19 cellular contexts compared by ENCODE assay signal in the genomic region with DNA sequence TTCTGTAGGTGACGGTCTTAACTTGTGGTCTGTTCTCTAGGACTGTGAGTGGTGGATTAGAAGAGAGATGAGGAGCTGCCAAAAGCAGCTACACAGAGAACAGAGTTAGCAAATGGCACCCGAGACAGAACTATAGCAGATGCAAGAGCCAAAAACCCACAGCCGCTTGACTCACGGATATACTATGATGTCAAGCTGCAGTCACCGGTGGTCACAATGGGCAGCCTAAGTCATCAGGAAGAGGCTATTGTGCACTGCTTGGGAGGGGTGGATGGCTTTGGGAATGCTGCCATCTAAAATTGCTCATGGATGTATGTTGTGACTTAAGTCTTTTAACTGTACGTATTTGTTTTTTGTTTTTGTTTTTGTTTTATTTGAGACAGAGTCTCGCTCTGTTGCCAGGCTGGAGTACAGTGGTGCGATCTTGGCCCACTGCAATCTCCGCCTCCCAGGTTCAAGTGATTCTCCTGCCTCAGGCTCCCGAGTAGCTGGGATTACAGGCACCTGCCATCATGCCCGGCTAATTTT. TPM values are rescaled to one million over a fixed set of nuclear protein-coding genes. Genes with fewer than 3 reads are reported as not detected.
A peak's percentile ranks its signal among the peaks of the same experiment; 100 is the strongest.
DNase-seq lines count a peak whose midpoint lies in the region; ATAC-seq, FAIRE-seq and TF ChIP-seq lines count a peak whose summit lies in the region.
"Had no signal": no experiment of that assay in that cellular context is flagged by ENCODE, and none has a peak within 500 bp of the region (broad histone marks: within the 10 kb centered on the region; RNA-seq: fewer than 3 reads in every experiment).

A gene (minus strand): TSS at position 192 of the 528 bp plus-strand sequence. CDS start 308 bp downstream, outside the sequence.

- TF ChIP-seq EP300 in HepG2 (IDR thresholded peaks at IDR 0.05; ENCODE audit: low read depth in 2 of 2, low read length in 2 of 2) (no peak), HepG2 (CRISPR knock-in tag; IDR thresholded peaks at IDR 0.05; ENCODE audit: borderline replicate concordance) (no peak)

- POLR2A ChIA-PET in HepG2 (lab: Yijun Ruan, JAX) = interaction anchor here (1.5 kb wide), 1 partner anchor 269 kb away, joined by 4 read pairs; a partner anchor contains a TSS

- H3K79me2 ChIP-seq in HepG2 (ENCODE audit: insufficient read depth, low read length) = no peaks in the 10 kb centered on the region

- ATAC-seq in HepG2 = no peak
- no peak for ATAC-seq in right lobe of liver
- ATAC-seq in GM21786 (IDR thresholded peaks at IDR 0.05; ENCODE audit: unreplicated experiment) = no peak
- ATAC-seq: SK-N-SH treated with all-trans-retinoic acid at 6 μM for 48 hours; stimulated activated naive CD8-positive, alpha-beta T cell treated with anti-CD3 and anti-CD28 coated beads, Interleukin-15, amount 100 ng/mL, for 72 hours had no signal

- H3K36me3 ChIP-seq in HepG2 (replicated peaks in 1 of 2; ENCODE audit: control insufficient read depth in 1 of 2, insufficient read depth in 2 of 2, low read length in 2 of 2) (no peaks in the 10 kb centered on the region), right lobe of liver (no peaks in the 10 kb centered on the region)
- H3K36me3 ChIP-seq: vagina, WERI-Rb-1 had no signal

- H4K20me1 ChIP-seq in HepG2 (ENCODE audit: insufficient read depth, low read length) = no peaks in the 10 kb centered on the region

- BruUV-seq in HepG2 (replicated peaks; lab: Mats Ljungman, UMichigan) = no TSS peak

- DNase-seq in HepG2 (ENCODE audit: low spot score) = no peak
- DNase-seq in right lobe of liver = no peak
- peak; percentile 60 for DNase-seq in T1000 (lab: John Stamatoyannopoulos, UW)
- DNase-seq in fibroblast of peridontal ligament (ENCODE audit: extremely low read depth) = peak; percentile 63
- no peak for DNase-seq in NCI-H510A (lab: John Stamatoyannopoulos, UW)
- no peak for DNase-seq in pons (ENCODE audit: low spot score)
- DNase-seq in 8988T = no peak
- DNase-seq: activated CD8-positive, alpha-beta memory T cell treated with anti-CD3 and anti-CD28 coated beads for 24 hours; activated effector memory CD4-positive, alpha-beta T cell treated with anti-CD3 and anti-CD28 coated beads, Interleukin-2, amount 50 U/mL, for 16 hours; Calu3; effector CD4-positive, alpha-beta T cell; NCI-H2171; stimulated activated naive CD8-positive, alpha-beta T cell treated with anti-CD3 and anti-CD28 coated beads, Interleukin-15, amount 100 ng/mL, for 72 hours; WERI-Rb-1 had no signal

- H3K27ac ChIP-seq in HepG2 (ENCODE audit: extremely low read length, insufficient read depth, low read length) (no peak within 1 kb of the TSS), right lobe of liver (peak within 1 kb of the TSS in 1 of 3 donors; percentile 47)
- H3K27ac ChIP-seq: vagina, WERI-Rb-1 had no signal

- H2AFZ ChIP-seq in HepG2 (ENCODE audit: low read length) = no peak within 1 kb of the TSS

- H3K27me3 ChIP-seq in HepG2 (ENCODE audit: control insufficient read depth in 1 of 2, insufficient read depth in 2 of 2, low read length in 2 of 2) (peaks cover 0 to 18% of the 10 kb centered on the region in 2 experiments; a peak in 2 of 5 replicates), right lobe of liver (no peaks in the 10 kb centered on the region)
- H3K27me3 ChIP-seq: vagina had no signal

- TF ChIP-seq POLR2A in HepG2 (IDR thresholded peaks at IDR 0.05; ENCODE audit: insufficient read depth in 1 of 2, low read depth in 2 of 2, low read length in 2 of 2) = no peak
- TF ChIP-seq POLR2A in right lobe of liver (IDR thresholded peaks at IDR 0.05) = no peak

- CTCF ChIA-PET in HepG2 (lab: Yijun Ruan, JAX; ENCODE audit: low intra/inter-chr PET ratio, low total read pairs) = no interaction called here

- WGBS in HepG2 (ENCODE audit: low lambda C conversion rate) = 77% methylated on average over 11 of the region's 11 CpGs
- 95% methylated on average over 9 of the region's 11 CpGs for WGBS in right lobe of liver (ENCODE audit: insufficient coverage, low coverage, low lambda C conversion rate, missing lambda C conversion rate)

- TF ChIP-seq CTCF in HepG2 (CRISPR knock-in tag; IDR thresholded peaks at IDR 0.05) (no peak), right lobe of liver (IDR thresholded peaks at IDR 0.05) (no peak)

- H3K9me3 ChIP-seq in HepG2 (ENCODE audit: low read length) (no peaks in the 10 kb centered on the region), right lobe of liver (no peaks in the 10 kb centered on the region)
- H3K9me3 ChIP-seq: vagina had no signal

- no peak for TF ChIP-seq RAD21 in HepG2 (CRISPR knock-in tag; IDR thresholded peaks at IDR 0.05)

- H3K4me2 ChIP-seq in HepG2 (ENCODE audit: low read depth, low read length) = peak within 1 kb of the TSS; percentile 38

- in situ Hi-C loops in HepG2 (cut with HindIII; ENCODE audit: extremely low pct_ligation_motif_present, low pct_unique_long_range_greater_than_20kb) = no loop called here

- no peak for FAIRE-seq in HepG2 (lab: Jason Lieb, UNC)

- intact Hi-C loops in HepG2 (cut with micrococcal nuclease; ENCODE audit: unreplicated experiment) (loop anchor here (10.0 kb wide), 1 partner anchor 478 kb away; no protein-coding TSS in a partner anchor), right lobe of liver (cut with DNase I) (no loop called here)

- H3K4me1 ChIP-seq in HepG2 (ENCODE audit: insufficient read depth, low read length) (peaks cover 50% of the 10 kb centered on the region), right lobe of liver (peaks cover 0 to 16% (median 5%) of the 10 kb centered on the region in 4 donors)
- H3K4me1 ChIP-seq: vagina had no signal

- H3K4me3 ChIP-seq in HepG2 (replicated peaks in 1 of 3; ENCODE audit: insufficient read depth in 1 of 3, low read depth in 2 of 3, low read length in 3 of 3) (no peak within 1 kb of the TSS; a peak in 1 of 6 replicates), right lobe of liver (no peak within 1 kb of the TSS)
- H3K4me3 ChIP-seq: vagina had no signal

- H3K9ac ChIP-seq in HepG2 (ENCODE audit: insufficient read depth, low read depth, low read length) = no peak within 1 kb of the TSS

TF ChIP-seq in HepG2, 621 proteins besides CTCF, POLR2A, EP300 and RAD21 (continues in another document):
- TF ChIP-seq GABPB1 (CRISPR knock-in tag; IDR thresholded peaks at IDR 0.05) = no peak
- TF ChIP-seq, protein P1, sequence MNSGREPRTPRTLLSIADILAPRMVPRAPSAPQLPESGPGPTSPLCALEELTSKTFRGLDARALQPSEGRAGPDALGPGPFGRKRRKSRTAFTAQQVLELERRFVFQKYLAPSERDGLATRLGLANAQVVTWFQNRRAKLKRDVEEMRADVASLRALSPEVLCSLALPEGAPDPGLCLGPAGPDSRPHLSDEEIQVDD (CRISPR knock-in tag; IDR thresholded peaks at IDR 0.05; ENCODE audit: borderline replicate concordance) = no peak
- no peak for TF ChIP-seq SRSF4 (IDR thresholded peaks at IDR 0.05; ENCODE audit: low read depth, low read length, poor library complexity, severe bottlenecking)
- TF ChIP-seq, protein P2, sequence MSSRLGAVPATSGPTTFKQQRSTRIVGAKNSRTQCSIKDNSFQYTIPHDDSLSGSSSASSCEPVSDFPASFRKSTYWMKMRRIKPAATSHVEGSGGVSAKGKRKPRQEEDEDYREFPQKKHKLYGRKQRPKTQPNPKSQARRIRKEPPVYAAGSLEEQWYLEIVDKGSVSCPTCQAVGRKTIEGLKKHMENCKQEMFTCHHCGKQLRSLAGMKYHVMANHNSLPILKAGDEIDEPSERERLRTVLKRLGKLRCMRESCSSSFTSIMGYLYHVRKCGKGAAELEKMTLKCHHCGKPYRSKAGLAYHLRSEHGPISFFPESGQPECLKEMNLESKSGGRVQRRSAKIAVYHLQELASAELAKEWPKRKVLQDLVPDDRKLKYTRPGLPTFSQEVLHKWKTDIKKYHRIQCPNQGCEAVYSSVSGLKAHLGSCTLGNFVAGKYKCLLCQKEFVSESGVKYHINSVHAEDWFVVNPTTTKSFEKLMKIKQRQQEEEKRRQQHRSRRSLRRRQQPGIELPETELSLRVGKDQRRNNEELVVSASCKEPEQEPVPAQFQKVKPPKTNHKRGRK (CRISPR knock-in tag; IDR thresholded peaks at IDR 0.05) = no peak
- no peak for TF ChIP-seq ZNF296 (CRISPR knock-in tag; conservative IDR thresholded peaks at IDR 0.05)
- TF ChIP-seq MXI1 (IDR thresholded peaks at IDR 0.05; ENCODE audit: borderline replicate concordance, low read depth, low read length) = no peak
- TF ChIP-seq, protein P3, sequence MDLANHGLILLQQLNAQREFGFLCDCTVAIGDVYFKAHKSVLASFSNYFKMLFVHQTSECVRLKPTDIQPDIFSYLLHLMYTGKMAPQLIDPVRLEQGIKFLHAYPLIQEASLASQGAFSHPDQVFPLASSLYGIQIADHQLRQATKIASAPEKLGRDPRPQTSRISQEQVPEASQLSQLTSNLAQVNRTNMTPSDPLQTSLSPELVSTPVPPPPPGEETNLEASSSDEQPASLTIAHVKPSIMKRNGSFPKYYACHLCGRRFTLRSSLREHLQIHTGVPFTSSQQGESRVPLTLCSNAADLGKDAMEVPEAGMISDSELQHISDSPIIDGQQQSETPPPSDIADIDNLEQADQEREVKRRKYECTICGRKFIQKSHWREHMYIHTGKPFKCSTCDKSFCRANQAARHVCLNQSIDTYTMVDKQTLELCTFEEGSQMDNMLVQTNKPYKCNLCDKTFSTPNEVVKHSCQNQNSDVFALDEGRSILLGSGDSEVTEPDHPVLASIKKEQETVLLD (CRISPR knock-in tag; IDR thresholded peaks at IDR 0.05; ENCODE audit: low read depth) = no peak

RNA-seq across cellular contexts. Expression of the gene that starts here (rescaled TPM):
- total RNA-seq in HepG2 (2016; rRNA removed; fragmentation: Illumina TruSeq; extraction: Trizol) (not detected in 2 replicates), right lobe of liver (not detected)
- not detected in 2 replicates for total RNA-seq in HepG2 (2016; cell fraction: cytosol; rRNA removed; fragmentation: Illumina TruSeq; extraction: Trizol; ENCODE audit: low read depth)
- not detected in 2 replicates for total RNA-seq in HepG2 (2016; cell fraction: insoluble cytoplasmic fraction; rRNA removed; fragmentation: Illumina TruSeq; extraction: Trizol)
- total RNA-seq in HepG2 (2016; cell fraction: membrane; rRNA removed; fragmentation: Illumina TruSeq; extraction: Trizol) = not detected in 2 replicates
- not detected in 2 replicates for total RNA-seq in HepG2 (2016; cell fraction: nucleus; rRNA removed; fragmentation: Illumina TruSeq; extraction: Trizol)
- not detected in 2 replicates for polyA plus RNA-seq in HepG2 (2011; rRNA removed)
- polyA plus RNA-seq in HepG2 (2011; cell fraction: cytosol; rRNA removed) = not detected in 2 replicates
- polyA plus RNA-seq in HepG2 (2011; cell fraction: nucleus; rRNA removed) = not detected in 2 replicates
- polyA plus RNA-seq in HepG2 (2012) = not detected in 2 replicates
- polyA plus RNA-seq in HepG2 (2016; cell fraction: cytosol; fragmentation: Illumina TruSeq; extraction: Trizol; ENCODE audit: low read depth) = not detected in 2 replicates
- polyA plus RNA-seq in HepG2 (2016; cell fraction: insoluble cytoplasmic fraction; fragmentation: Illumina TruSeq; extraction: Trizol; ENCODE audit: low read depth) = not detected in 2 replicates
- not detected in 2 replicates for polyA plus RNA-seq in HepG2 (2016; cell fraction: membrane; fragmentation: Illumina TruSeq; extraction: Trizol; ENCODE audit: low read depth)
- not detected in 2 replicates for polyA plus RNA-seq in HepG2 (2016; cell fraction: nucleus; fragmentation: Illumina TruSeq; extraction: Trizol; ENCODE audit: insufficient read depth, low read depth)
- not detected in 2 replicates for polyA minus RNA-seq in HepG2 (2011; rRNA and poly(A)+ RNA removed; ENCODE audit: low replicate concordance)
- polyA minus RNA-seq in HepG2 (2011; cell fraction: cytosol; rRNA and poly(A)+ RNA removed) = not detected in 2 replicates
- polyA minus RNA-seq in HepG2 (2011; cell fraction: nucleus; rRNA and poly(A)+ RNA removed) = not detected in 2 replicates
- total RNA-seq: Calu3, mesothelial cell of epicardium, osteocyte, vagina had no signal

Comparison
In these comparisons a context has a peak if more than half of its experiments do, and no peak if none do; other contexts are left out.
1. DNase-seq: peak in T1000 (single experiment) and fibroblast of peridontal ligament (single experiment); none in HepG2 (single experiment), right lobe of liver (0 of 3), NCI-H510A (single experiment), pons (single experiment) and 8988T (single experiment).